ENCODE assay signal across 24 cellular contexts in the genomic region with DNA sequence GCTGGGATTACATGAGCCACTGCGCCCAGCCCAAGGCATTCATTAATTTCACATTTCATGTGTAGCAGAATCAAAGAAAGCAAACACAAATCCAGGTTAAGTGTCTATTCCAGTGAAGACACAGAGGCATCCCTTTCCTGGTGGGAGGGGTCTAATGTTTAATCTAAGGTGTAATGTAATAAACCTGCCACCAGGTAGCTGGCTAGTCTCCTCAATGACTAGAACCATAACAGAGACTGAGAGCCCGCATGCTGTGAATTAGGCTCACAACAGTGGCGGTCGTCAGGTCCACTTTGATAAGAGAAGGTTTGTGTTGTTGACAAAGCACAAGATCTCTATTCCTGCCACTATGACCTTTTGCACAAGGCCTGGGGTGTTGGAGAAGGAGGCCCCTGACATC.
"Had no signal": no experiment of that assay in that cellular context is flagged by ENCODE, and none has a peak within 500 bp of the region (broad histone marks: within the 10 kb centered on the region; RNA-seq: fewer than 3 reads in every experiment).

No MANE protein-coding gene starts in this region.

- DNase-seq: activated B cell treated with CpG ODN at 0.5 μM for 24 hours; activated CD4-positive, alpha-beta T cell treated with anti-CD3 and anti-CD28 coated beads for 48 hours; activated CD8-positive, alpha-beta memory T cell treated with anti-CD3 and anti-CD28 coated beads, Interleukin-2, amount 10 ng/mL, durations not matched to agents 7 days and 5 days; activated CD8-positive, alpha-beta T cell treated with anti-CD3 and anti-CD28 coated beads for 36 hours; activated gamma-delta T cell treated with Interleukin-2 at 50 U/mL for 16 hours; central memory CD4-positive, alpha-beta T cell; dermis blood vessel endothelial cell; esophagus squamous epithelium; gastrocnemius medialis; head of caudate nucleus; left cardiac atrium; mesenchymal stem cell; naive B cell; nucleus accumbens; stimulated activated CD4-positive, alpha-beta T cell treated with anti-CD3 and anti-CD28 coated beads, Interleukin-4, amount 100 ng/mL, for 1 hour; stimulated activated naive CD4-positive, alpha-beta T cell; T-cell; T1000; testis had no signal

- ATAC-seq: activated CD8-positive, alpha-beta memory T cell treated with anti-CD3 and anti-CD28 coated beads, Interleukin-2, amount 10 ng/mL, durations not matched to agents 7 days and 5 days; activated CD8-positive, alpha-beta T cell treated with anti-CD3 and anti-CD28 coated beads for 36 hours; gastrocnemius medialis; left cardiac atrium; T-cell had no signal

- H3K36me3 ChIP-seq: esophagus squamous epithelium, gastrocnemius medialis, sigmoid colon, vagina had no signal

- H3K9ac ChIP-seq: parathyroid adenoma had no signal

- H3K9me3 ChIP-seq: esophagus squamous epithelium, gastrocnemius medialis, sigmoid colon, testis, vagina had no signal

- H3K27ac ChIP-seq: esophagus squamous epithelium, gastrocnemius medialis, parathyroid adenoma, sigmoid colon, testis, vagina had no signal

- H3K4me1 ChIP-seq: esophagus squamous epithelium, gastrocnemius medialis, parathyroid adenoma, sigmoid colon, testis, vagina had no signal

- H3K4me3 ChIP-seq: esophagus squamous epithelium, gastrocnemius medialis, sigmoid colon, smooth muscle cell, testis, vagina had no signal

- FAIRE-seq: islet of Langerhans had no signal

- H3K27me3 ChIP-seq: gastrocnemius medialis, sigmoid colon, testis, vagina had no signal
